Comparison of ENCODE assay signal across 8 cellular contexts in the genomic region with DNA sequence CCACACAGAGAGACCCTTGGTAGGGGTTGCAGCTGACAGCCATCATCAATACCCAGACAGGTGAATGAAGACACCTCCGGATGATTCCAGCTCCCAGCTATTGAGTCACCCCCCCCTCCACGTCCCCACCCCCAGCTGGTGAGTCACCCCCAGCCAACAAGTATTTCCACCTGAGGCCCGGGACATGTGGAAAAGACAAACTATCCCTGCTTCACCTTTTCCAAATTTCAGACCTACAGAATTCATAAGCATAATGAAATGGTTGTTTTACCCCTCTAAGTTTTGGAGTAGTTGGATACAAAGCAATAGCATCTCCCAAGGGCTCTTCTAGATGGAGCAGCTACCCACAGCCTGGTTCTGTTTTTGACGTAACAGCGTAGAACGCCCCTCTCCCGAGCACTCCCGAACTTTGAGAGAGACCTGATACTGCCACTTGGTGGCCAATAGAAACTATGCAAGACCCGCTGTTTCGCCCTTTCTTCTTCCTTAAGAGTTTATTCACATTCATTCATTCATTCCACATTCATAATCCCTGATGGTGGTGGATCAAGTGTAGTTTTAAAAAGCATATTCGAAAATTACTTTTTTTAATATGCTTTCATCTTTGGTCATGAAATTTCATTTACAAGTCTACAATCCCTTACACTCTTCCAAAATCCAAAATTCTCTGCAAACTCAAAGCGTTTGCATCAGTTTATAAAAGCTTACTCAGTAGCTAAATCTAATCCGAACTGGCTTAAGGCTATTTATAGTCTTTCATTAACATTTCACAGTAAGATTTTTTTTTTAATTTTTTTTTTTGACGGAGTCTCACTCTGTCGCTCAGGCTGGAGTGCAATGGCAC. TPM values are rescaled to one million over a fixed set of nuclear protein-coding genes. Genes with fewer than 3 reads are reported as not detected.
DNase-seq lines count a peak whose midpoint lies in the region; ATAC-seq, FAIRE-seq and TF ChIP-seq lines count a peak whose summit lies in the region.

No MANE protein-coding gene starts in this region.

- H3K4me2 ChIP-seq in OCI-LY1 (ENCODE audit: low read length): no peak overlapping the region

- CTCF ChIA-PET in CD4-positive, alpha-beta T cell (lab: Charles Lee): no interaction called here
- CTCF ChIA-PET in HEK293T (lab: Yijun Ruan, JAX): interaction anchor here (0.7 to 1.4 kb wide), 6 partner anchors 9 to 453 kb away, joined by 3 to 11 read pairs (median 4); partner anchors contain the start of gene PPP1R16B

- no peaks in the 10 kb centered on the region for H3K79me2 ChIP-seq in OCI-LY1 (ENCODE audit: insufficient read depth, low read length)

- DNase-seq in CD4-positive, alpha-beta T cell: peak in 5 of 10 experiments; percentile 17 to 53 (median 38)
- DNase-seq in HEK293T (ENCODE audit: extremely low spot score): peak; percentile 73
- peak in 1 of 4 donors; percentile 33 for DNase-seq in body of pancreas
- no peak for DNase-seq in epidermal melanocyte (ENCODE audit: insufficient read length, low spot score)
- DNase-seq in H54 (ENCODE audit: insufficient read length, low spot score): no peak

- TF ChIP-seq RAD21 in liver (IDR thresholded peaks at IDR 0.05): peak; percentile 59 to 72

- no peak overlapping the region for H3K27ac Mint-ChIP-seq in CD4-positive, alpha-beta T cell

- H3K9ac ChIP-seq in OCI-LY1 (ENCODE audit: low read length) (no peak overlapping the region), liver (ENCODE audit: low read depth in 1 of 2, low read length in 2 of 2) (no peak overlapping the region)

- H2AFZ ChIP-seq in OCI-LY1 (ENCODE audit: low read length): no peak overlapping the region

- H3K27me3 ChIP-seq in CD4-positive, alpha-beta T cell (ENCODE audit: control insufficient read depth, insufficient read depth, low read length): no peaks in the 10 kb centered on the region
- no peaks in the 10 kb centered on the region for H3K27me3 ChIP-seq in OCI-LY1 (ENCODE audit: insufficient read depth, low read length)
- no peaks in the 10 kb centered on the region for H3K27me3 ChIP-seq in body of pancreas
- H3K27me3 ChIP-seq in liver (ENCODE audit: control insufficient read depth in 4 of 4, insufficient read depth in 4 of 4, low read length in 3 of 4): no peaks in the 10 kb centered on the region

- no peak for FAIRE-seq in H54 (lab: Jason Lieb, UNC)

- peak; percentile 85 for TF ChIP-seq CTCF in CD4-positive, alpha-beta T cell (IDR thresholded peaks at IDR 0.05)
- TF ChIP-seq CTCF in OCI-LY1 (IDR thresholded peaks at IDR 0.05; ENCODE audit: low read length) (peak; percentile 79), body of pancreas (IDR thresholded peaks at IDR 0.05) (peak in 6 of 7 experiments; percentile 41 to 57 (median 47)), liver (IDR thresholded peaks at IDR 0.05; ENCODE audit: low read depth, low read length, missing input control) (peak; percentile 56)

- no peaks in the 10 kb centered on the region for H3K4me1 ChIP-seq in OCI-LY1 (ENCODE audit: insufficient read depth, low read length, severe bottlenecking)
- H3K4me1 ChIP-seq in body of pancreas: no peaks in the 10 kb centered on the region
- H3K4me1 ChIP-seq in liver (ENCODE audit: control insufficient read depth in 4 of 4, insufficient read depth in 4 of 4, low read length in 3 of 4): peaks cover 0 to 4% (median 0%) of the 10 kb centered on the region in 4 donors

- H3K36me3 Mint-ChIP-seq in CD4-positive, alpha-beta T cell (ENCODE audit: low read depth): no peaks in the 10 kb centered on the region

- no peak for TF ChIP-seq POLR2A in body of pancreas (IDR thresholded peaks at IDR 0.05)
- no peak for TF ChIP-seq POLR2A in H54 (IDR thresholded peaks at IDR 0.05; ENCODE audit: low read depth, low read length)

- no peaks in the 10 kb centered on the region for H3F3A ChIP-seq in OCI-LY1 (ENCODE audit: insufficient read depth, low read length)

- POLR2A ChIA-PET in CD4-positive, alpha-beta T cell (lab: Charles Lee): interaction anchor here (0.8 to 2.4 kb wide), 4 partner anchors 9 to 85 kb away, joined by 3 to 15 read pairs (median 4); partner anchors contain the start of gene PPP1R16B
- POLR2A ChIA-PET in HEK293T (lab: Yijun Ruan, JAX): no interaction called here

- no peaks in the 10 kb centered on the region for H3K27me3 Mint-ChIP-seq in CD4-positive, alpha-beta T cell

- peak; percentile 96 for ATAC-seq in CD4-positive, alpha-beta T cell (ENCODE audit: poor library complexity)
- ATAC-seq in body of pancreas: no peak
- ATAC-seq in GM18861 (IDR thresholded peaks at IDR 0.05; ENCODE audit: unreplicated experiment): no peak

- H3K9me2 ChIP-seq in OCI-LY1 (ENCODE audit: low read depth, low read length): no peaks in the 10 kb centered on the region

- no peak overlapping the region for H3K27ac ChIP-seq in CD4-positive, alpha-beta T cell (ENCODE audit: low read depth, low read length)
- H3K27ac ChIP-seq in OCI-LY1 (ENCODE audit: low read depth, low read length, poor library complexity, severe bottlenecking) (no peak overlapping the region), body of pancreas (no peak overlapping the region), liver (ENCODE audit: low read depth in 1 of 2, low read length in 2 of 2) (no peak overlapping the region)

- intact Hi-C loops in CD4-positive, alpha-beta T cell (cut with DNase I, micrococcal nuclease): loop anchor here (1.0 to 5.0 kb wide), 6 partner anchors 15 to 144 kb away; partner anchors contain the start of gene PPP1R16B (in 1 of the 2)
- intact Hi-C loops in body of pancreas (cut with DNase I): no loop called here

- H3K9me3 ChIP-seq in CD4-positive, alpha-beta T cell (ENCODE audit: control insufficient read depth, low read length): no peaks in the 10 kb centered on the region
- H3K9me3 ChIP-seq in OCI-LY1 (ENCODE audit: low read length) (no peaks in the 10 kb centered on the region), body of pancreas (no peaks in the 10 kb centered on the region), liver (ENCODE audit: control insufficient read depth in 4 of 4, low read length in 3 of 4) (no peaks in the 10 kb centered on the region)

- 31 to 33% methylated on average over 15 of the region's 15 CpGs for WGBS in body of pancreas, 2 donors
- WGBS in liver: 40% methylated on average over 15 of the region's 15 CpGs

- no peaks in the 10 kb centered on the region for H3K36me3 ChIP-seq in OCI-LY1 (ENCODE audit: insufficient read depth, low read length)
- no peaks in the 10 kb centered on the region for H3K36me3 ChIP-seq in body of pancreas (replicated peaks in 1 of 2; ENCODE audit: insufficient read depth in 1 of 2, low read depth in 2 of 2)
- H3K36me3 ChIP-seq in liver (ENCODE audit: control insufficient read depth in 4 of 4, insufficient read depth in 3 of 4, low read depth in 1 of 4, low read length in 3 of 4): no peaks in the 10 kb centered on the region

- no peak overlapping the region for H3K4me3 Mint-ChIP-seq in CD4-positive, alpha-beta T cell

- peaks cover 13% of the 10 kb centered on the region for H3K4me1 Mint-ChIP-seq in CD4-positive, alpha-beta T cell (ENCODE audit: low read depth)

- H4K20me1 ChIP-seq in OCI-LY1 (ENCODE audit: insufficient read depth, low read length): no peaks in the 10 kb centered on the region

- H3K4me3 ChIP-seq in OCI-LY1 (ENCODE audit: low read depth, low read length, poor library complexity, severe bottlenecking) (no peak overlapping the region), body of pancreas (no peak overlapping the region), liver (ENCODE audit: low read depth in 1 of 3, low read length in 3 of 3) (no peak overlapping the region)

- no peaks in the 10 kb centered on the region for H3K9me3 Mint-ChIP-seq in CD4-positive, alpha-beta T cell

TF ChIP-seq in HEK293T, 16 proteins besides CTCF, POLR2A, EP300 and RAD21 (continues in another document):
- TF ChIP-seq SP1 (IDR thresholded peaks at IDR 0.05) (no peak), FOXA1 (IDR thresholded peaks at IDR 0.05) (no peak), ZNF384 (IDR thresholded peaks at IDR 0.05) (no peak), SUZ12 (IDR thresholded peaks at IDR 0.05) (no peak), ARNT (IDR thresholded peaks at IDR 0.05) (no peak), FOXM1 (IDR thresholded peaks at IDR 0.05; ENCODE audit: borderline replicate concordance) (no peak), LEF1 (IDR thresholded peaks at IDR 0.05; ENCODE audit: borderline replicate concordance) (no peak), ELF4 (IDR thresholded peaks at IDR 0.05) (no peak)
- TF ChIP-seq, protein P1, sequence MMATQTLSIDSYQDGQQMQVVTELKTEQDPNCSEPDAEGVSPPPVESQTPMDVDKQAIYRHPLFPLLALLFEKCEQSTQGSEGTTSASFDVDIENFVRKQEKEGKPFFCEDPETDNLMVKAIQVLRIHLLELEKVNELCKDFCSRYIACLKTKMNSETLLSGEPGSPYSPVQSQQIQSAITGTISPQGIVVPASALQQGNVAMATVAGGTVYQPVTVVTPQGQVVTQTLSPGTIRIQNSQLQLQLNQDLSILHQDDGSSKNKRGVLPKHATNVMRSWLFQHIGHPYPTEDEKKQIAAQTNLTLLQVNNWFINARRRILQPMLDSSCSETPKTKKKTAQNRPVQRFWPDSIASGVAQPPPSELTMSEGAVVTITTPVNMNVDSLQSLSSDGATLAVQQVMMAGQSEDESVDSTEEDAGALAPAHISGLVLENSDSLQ (IDR thresholded peaks at IDR 0.05): no peak

RNA-seq across cellular contexts. Expression of gene PPP1R16B, which starts 15.1 kb away (rescaled TPM):
- 10 to 100 TPM; 87.6 to 91.1 TPM for total RNA-seq in CD4-positive, alpha-beta T cell
- total RNA-seq in body of pancreas (1 to 10 TPM; 1.6 to 4.7 TPM), liver (1 to 10 TPM in 1 of 2 donors, under 1 TPM in 1; 0.84 to 5.7 TPM)
- 1 to 10 TPM in 1 of 2 donors, under 1 TPM in 1; 0.97 to 1.4 TPM for polyA plus RNA-seq in liver

RNA-seq across cellular contexts. Expression of gene ACTR5, which starts 42.2 kb away (rescaled TPM):
- 10 to 100 TPM; 11.1 to 11.9 TPM for total RNA-seq in CD4-positive, alpha-beta T cell
- total RNA-seq in body of pancreas: 1 to 10 TPM; 4.9 to 7.9 TPM
- total RNA-seq in liver: 1 to 10 TPM; 5.0 to 5.4 TPM
- polyA plus RNA-seq in liver: 1 to 10 TPM; 1.9 to 2.9 TPM

Comparison
In these comparisons a context has a peak if more than half of its experiments do, and no peak if none do; other contexts are left out.
1. RNA of gene PPP1R16B, which starts 15.1 kb away (total RNA-seq): 87.6 to 91.1 TPM in CD4-positive, alpha-beta T cell; 0.84 to 5.7 TPM in liver and 1.6 to 4.7 TPM in body of pancreas; every median in the first group is over 10 times any median in the second.
2. Peak in every context shown above with its lines, with median percentiles within 50 percentile points of each other: CTCF ChIP-seq.